In genomic region chr16:2663553-2664521, GRCh38 we compare ENCODE assay signal across 11 cellular contexts. TPM values are rescaled to one million over a fixed set of nuclear protein-coding genes. Genes with fewer than 3 reads are reported as not detected.
DNase-seq lines count a peak whose midpoint lies in the region; ATAC-seq and TF ChIP-seq lines count a peak whose summit lies in the region.
"Had no signal": no experiment of that assay in that cellular context is flagged by ENCODE, and none has a peak within 500 bp of the region (broad histone marks: within the 10 kb centered on the region; RNA-seq: fewer than 3 reads in every experiment).

No MANE protein-coding gene starts in this region.

- ATAC-seq in activated CD4-positive, alpha-beta T cell treated with anti-CD3 and anti-CD28 coated beads for 36 hours: peak; percentile 63
- ATAC-seq in activated T-cell treated with anti-CD3 and anti-CD28 coated beads, Interleukin-2, amount 50 U/mL, for 72 hours (replicated peaks in 1 of 2): peak; percentile 88 to 92

- WGBS in stomach, 5 donors: 32 to 40% (median 34%) methylated on average over 23 of the region's 23 CpGs

- H3K4me3 ChIP-seq in left ventricle myocardium inferior (no peak overlapping the region), stomach (no peak overlapping the region)
- H3K4me3 ChIP-seq: coronary artery had no signal

- H3K4me1 Mint-ChIP-seq in activated CD4-positive, alpha-beta T cell treated with anti-CD3 and anti-CD28 coated beads for 36 hours: peaks cover 15% of the 10 kb centered on the region
- peaks cover 84% of the 10 kb centered on the region for H3K4me1 Mint-ChIP-seq in activated T-cell treated with anti-CD3 and anti-CD28 coated beads, Interleukin-2, amount 50 U/mL, for 72 hours (ENCODE audit: low read depth)

- H3K9me3 Mint-ChIP-seq in activated CD4-positive, alpha-beta T cell treated with anti-CD3 and anti-CD28 coated beads for 36 hours (ENCODE audit: low read depth): no peaks in the 10 kb centered on the region
- H3K9me3 Mint-ChIP-seq in activated T-cell treated with anti-CD3 and anti-CD28 coated beads, Interleukin-2, amount 50 U/mL, for 72 hours: no peaks in the 10 kb centered on the region

- CTCF ChIA-PET in activated CD4-positive, alpha-beta T cell treated with anti-CD3 and anti-CD28 coated beads for 36 hours (lab: Charles Lee): interaction anchor here (0.5 to 0.6 kb wide), 2 partner anchors 101 to 160 kb away, joined by 3 to 5 read pairs; no protein-coding TSS in a partner anchor

- H3K4me3 Mint-ChIP-seq in activated CD4-positive, alpha-beta T cell treated with anti-CD3 and anti-CD28 coated beads for 36 hours: no peak overlapping the region
- peak overlapping the region; percentile 81 to 95 for H3K4me3 Mint-ChIP-seq in activated T-cell treated with anti-CD3 and anti-CD28 coated beads, Interleukin-2, amount 50 U/mL, for 72 hours

- TF ChIP-seq CTCF in left ventricle myocardium inferior (IDR thresholded peaks at IDR 0.05; ENCODE audit: borderline replicate concordance) (no peak), stomach (IDR thresholded peaks at IDR 0.05) (no peak)

- H3K36me3 ChIP-seq in left ventricle myocardium inferior (peaks cover 27% of the 10 kb centered on the region), stomach (peaks cover 11 to 31% (median 28%) of the 10 kb centered on the region in 4 donors)

- TF ChIP-seq EP300 in stomach (IDR thresholded peaks at IDR 0.05): no peak

- DNase-seq in activated CD4-positive, alpha-beta T cell treated with anti-CD3 and anti-CD28 coated beads for 36 hours: no peak
- DNase-seq in activated CD4-positive, alpha-beta T cell treated with anti-CD3 and anti-CD28 coated beads for 1 hour: no peak
- peak; percentile 71 to 77 for DNase-seq in activated T-cell treated with anti-CD3 and anti-CD28 coated beads, Interleukin-2, amount 50 U/mL, for 72 hours
- DNase-seq in left ventricle myocardium inferior: no peak
- DNase-seq in stomach: no peak
- no peak for DNase-seq in anterior cingulate cortex (lab: John Stamatoyannopoulos, UW)
- no peak for DNase-seq in germinal center (ENCODE audit: low spot score)
- no peak for DNase-seq in NCI-H1417 treated with DMSO at 0.1 percent for 48 hours (lab: John Stamatoyannopoulos, UW)
- DNase-seq: NCI-H2029 treated with DMSO at 0.1 percent for 48 hours had no signal

- H3K27ac ChIP-seq in left ventricle myocardium inferior (replicated peaks) (peak overlapping the region; percentile 30), stomach (peak overlapping the region; percentile 59 to 74 (median 68))

- intact Hi-C loops in activated CD4-positive, alpha-beta T cell treated with anti-CD3 and anti-CD28 coated beads for 36 hours (cut with DNase I, micrococcal nuclease): no loop called here
- intact Hi-C loops in left ventricle myocardium inferior (cut with micrococcal nuclease): no loop called here
- intact Hi-C loops in stomach (cut with DNase I; ENCODE audit: low total_unique reads): no loop called here

- peaks cover 12% of the 10 kb centered on the region for H3K36me3 Mint-ChIP-seq in activated CD4-positive, alpha-beta T cell treated with anti-CD3 and anti-CD28 coated beads for 36 hours (ENCODE audit: low read depth)
- peaks cover 30 to 45% of the 10 kb centered on the region in 2 donors for H3K36me3 Mint-ChIP-seq in activated T-cell treated with anti-CD3 and anti-CD28 coated beads, Interleukin-2, amount 50 U/mL, for 72 hours (ENCODE audit: insufficient read depth in 2 of 2)

- H3K27me3 Mint-ChIP-seq in activated CD4-positive, alpha-beta T cell treated with anti-CD3 and anti-CD28 coated beads for 36 hours: no peaks in the 10 kb centered on the region
- no peaks in the 10 kb centered on the region for H3K27me3 Mint-ChIP-seq in activated T-cell treated with anti-CD3 and anti-CD28 coated beads, Interleukin-2, amount 50 U/mL, for 72 hours (ENCODE audit: low read depth)

- no peaks in the 10 kb centered on the region for H3K27me3 ChIP-seq in left ventricle myocardium inferior (ENCODE audit: low read depth)
- no peaks in the 10 kb centered on the region for H3K27me3 ChIP-seq in stomach

- TF ChIP-seq POLR2A in stomach (IDR thresholded peaks at IDR 0.05): no peak

- H3K9me3 ChIP-seq in left ventricle myocardium inferior (replicated peaks) (no peaks in the 10 kb centered on the region), stomach (no peaks in the 10 kb centered on the region)

- POLR2A ChIA-PET in activated CD4-positive, alpha-beta T cell treated with anti-CD3 and anti-CD28 coated beads for 36 hours (lab: Charles Lee): no interaction called here

- peaks cover 14% of the 10 kb centered on the region for H3K4me1 ChIP-seq in left ventricle myocardium inferior
- H3K4me1 ChIP-seq in stomach: peaks cover 0 to 35% (median 15%) of the 10 kb centered on the region in 4 donors

- H3K27ac Mint-ChIP-seq in activated CD4-positive, alpha-beta T cell treated with anti-CD3 and anti-CD28 coated beads for 36 hours: peak overlapping the region; percentile 56
- peak overlapping the region; percentile 99 for H3K27ac Mint-ChIP-seq in activated T-cell treated with anti-CD3 and anti-CD28 coated beads, Interleukin-2, amount 50 U/mL, for 72 hours

RNA-seq across cellular contexts. Expression of gene KCTD5, which starts 18.5 kb away (rescaled TPM):
- total RNA-seq in activated CD4-positive, alpha-beta T cell treated with anti-CD3 and anti-CD28 coated beads for 36 hours: 10 to 100 TPM; 24.0 to 26.2 TPM
- 10 to 100 TPM; 44.8 to 50.2 TPM for total RNA-seq in activated T-cell treated with anti-CD3 and anti-CD28 coated beads, Interleukin-2, amount 50 U/mL, for 72 hours
- 10.2 TPM for total RNA-seq in left ventricle myocardium inferior
- 10 to 100 TPM in 4 of 5 donors, under 1 TPM in 1; 0.89 to 45.6 (median 27.2) TPM for total RNA-seq in stomach
- 10 to 100 TPM; 14.4 to 28.6 (median 14.7) TPM for polyA plus RNA-seq in stomach

RNA-seq across cellular contexts. Expression of gene PRSS27, which starts 56.2 kb away (rescaled TPM):
- total RNA-seq in activated CD4-positive, alpha-beta T cell treated with anti-CD3 and anti-CD28 coated beads for 36 hours: 1 to 10 TPM; 2.3 to 2.4 TPM
- total RNA-seq in activated T-cell treated with anti-CD3 and anti-CD28 coated beads, Interleukin-2, amount 50 U/mL, for 72 hours: 1 to 10 TPM; 7.6 to 8.8 TPM
- total RNA-seq in left ventricle myocardium inferior (0.11 TPM), stomach (under 1 TPM in 1 of 5 donors, not detected in 4; 0.55 TPM)
- polyA plus RNA-seq in stomach: 10 to 100 TPM in 1 of 3 donors, under 1 TPM in 2; 0.50 to 74.4 (median 0.76) TPM
- total RNA-seq: skeletal muscle tissue had no signal

Comparison
In these comparisons a context has a peak if more than half of its experiments do, and no peak if none do; other contexts are left out.
1. DNase-seq: peak in activated T-cell treated with anti-CD3 and anti-CD28 coated beads, Interleukin-2, amount 50 U/mL, for 72 hours (2 of 2); none in activated CD4-positive, alpha-beta T cell treated with anti-CD3 and anti-CD28 coated beads for 36 hours (single experiment), activated CD4-positive, alpha-beta T cell treated with anti-CD3 and anti-CD28 coated beads for 1 hour (single experiment), left ventricle myocardium inferior (single experiment), stomach (single experiment), anterior cingulate cortex (0 of 58), germinal center (single experiment) and NCI-H1417 treated with DMSO at 0.1 percent for 48 hours (single experiment).